ENCODE assay signal across 10 cellular contexts in the genomic region with DNA sequence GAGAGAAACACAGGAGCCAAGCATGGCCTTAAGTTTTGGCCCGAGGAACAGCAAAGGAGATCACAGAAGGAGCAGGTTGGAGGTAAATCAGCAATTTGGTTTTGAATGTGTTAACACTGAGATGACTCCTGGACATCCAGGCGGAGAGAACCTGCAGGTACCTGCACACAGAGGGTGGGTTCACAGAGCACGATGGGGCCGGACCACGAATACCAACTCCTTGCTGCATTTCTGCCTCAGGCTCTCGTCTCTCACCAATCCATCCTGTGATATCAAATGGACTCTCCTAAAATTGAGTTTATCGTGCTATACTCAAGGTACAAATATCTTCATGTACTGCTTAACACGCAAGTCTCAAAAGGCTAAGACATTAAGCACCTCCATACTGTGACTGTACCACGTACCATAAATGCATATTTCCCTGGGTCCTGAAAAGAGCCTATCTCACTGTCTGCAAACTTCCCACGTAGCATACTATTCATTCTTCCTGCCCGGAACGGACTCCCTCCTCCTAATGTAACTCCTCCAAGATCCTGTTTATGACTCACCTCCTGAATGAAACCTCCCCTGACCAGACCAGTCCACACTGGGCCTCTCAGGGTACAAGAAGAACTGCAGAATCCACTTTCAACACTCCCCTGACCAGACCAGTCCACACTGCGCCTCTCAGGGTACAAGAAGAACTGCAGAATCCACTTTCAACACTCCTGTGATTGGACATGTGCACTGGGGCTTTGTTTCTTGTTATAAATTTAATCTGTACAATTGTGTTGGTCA.
A peak's percentile ranks its signal among the peaks of the same experiment; 100 is the strongest.
DNase-seq lines count a peak whose midpoint lies in the region; ATAC-seq, FAIRE-seq and TF ChIP-seq lines count a peak whose summit lies in the region.
"Had no signal": no experiment of that assay in that cellular context is flagged by ENCODE, and none has a peak within 500 bp of the region (broad histone marks: within the 10 kb centered on the region; RNA-seq: fewer than 3 reads in every experiment).

No MANE protein-coding gene starts in this region.

- no peaks in the 10 kb centered on the region for H3K9me1 ChIP-seq in endothelial cell of umbilical vein (replicated peaks; ENCODE audit: control insufficient read depth, extremely low read depth, insufficient read depth, low read length)

- no peak overlapping the region for H3K27ac Mint-ChIP-seq in activated CD4-positive, alpha-beta memory T cell treated with anti-CD3 and anti-CD28 coated beads for 36 hours

- no peaks in the 10 kb centered on the region for H3K79me2 ChIP-seq in endothelial cell of umbilical vein (ENCODE audit: control insufficient read depth, insufficient read depth, low read length)

- H3K27ac ChIP-seq in endothelial cell of umbilical vein (ENCODE audit: insufficient read depth, low read depth, low read length), result no peak overlapping the region

- H3K4me2 ChIP-seq in endothelial cell of umbilical vein (ENCODE audit: insufficient read depth, low read length), result peak overlapping the region; percentile 44

- in situ Hi-C loops in Caki2 (cut with HindIII; ENCODE audit: low pct_unique_long_range_greater_than_20kb, low sequenced_read_pairs) (no loop called here), HAP-1 (cut with MboI; ENCODE audit: low sequenced_read_pairs) (no loop called here)

- DNase-seq in Caki2 (ENCODE audit: low read depth) (peak; percentile 37), NCI-H460 (ENCODE audit: extremely low read depth, low read depth) (peak; percentile 13), endothelial cell of umbilical vein (ENCODE audit: low read depth, low spot score) (peak; percentile 82), myocyte (ENCODE audit: low read depth) (peak; percentile 47), HAP-1 (ENCODE audit: low spot score in 2 of 2) (no peak)
- no peak for DNase-seq in activated CD4-positive, alpha-beta memory T cell treated with anti-CD3 and anti-CD28 coated beads for 36 hours

- POLR2A ChIA-PET in endothelial cell of umbilical vein (lab: Charles Lee), result no interaction called here
- POLR2A ChIA-PET in activated CD4-positive, alpha-beta memory T cell treated with anti-CD3 and anti-CD28 coated beads for 36 hours (lab: Charles Lee), result no interaction called here

- TF ChIP-seq POLR2A in endothelial cell of umbilical vein (IDR thresholded peaks at IDR 0.05; ENCODE audit: low read depth, low read length), result no peak

- intact Hi-C loops in endothelial cell of umbilical vein (cut with micrococcal nuclease), result loop anchor here (2.0 kb wide), 2 partner anchors 30 to 32 kb away; no protein-coding TSS in a partner anchor
- intact Hi-C loops in activated CD4-positive, alpha-beta memory T cell treated with anti-CD3 and anti-CD28 coated beads for 36 hours (cut with micrococcal nuclease), result no loop called here

- H3K4me1 ChIP-seq in endothelial cell of umbilical vein (ENCODE audit: control insufficient read depth, extremely low read depth, insufficient read depth, low read length), result peaks cover 12% of the 10 kb centered on the region
- H3K4me1 ChIP-seq in HAP-1, result peaks cover 18% of the 10 kb centered on the region

- H3K36me3 ChIP-seq in endothelial cell of umbilical vein (ENCODE audit: control insufficient read depth in 2 of 2, extremely low read depth in 1 of 2, insufficient read depth in 2 of 2, low read length in 2 of 2) (no peaks in the 10 kb centered on the region), HAP-1 (replicated peaks) (no peaks in the 10 kb centered on the region)

- H3K4me3 ChIP-seq in endothelial cell of umbilical vein (replicated peaks in 1 of 3; ENCODE audit: insufficient read depth in 1 of 3, low read depth in 1 of 3, low read length in 3 of 3) (no peak overlapping the region), HAP-1 (no peak overlapping the region)

- no TSS peak for BruUV-seq in endothelial cell of umbilical vein (replicated peaks; lab: Mats Ljungman, UMichigan)

- H3K27me3 ChIP-seq in endothelial cell of umbilical vein (ENCODE audit: control insufficient read depth in 2 of 2, insufficient read depth in 2 of 2, low read length in 2 of 2), result peaks cover 5 to 11% of the 10 kb centered on the region in 2 experiments
- H3K27me3 ChIP-seq in HAP-1 (ENCODE audit: low read depth), result no peaks in the 10 kb centered on the region

- no peak overlapping the region for H3K4me3 Mint-ChIP-seq in activated CD4-positive, alpha-beta memory T cell treated with anti-CD3 and anti-CD28 coated beads for 36 hours

- H3K9me3 ChIP-seq in endothelial cell of umbilical vein (replicated peaks; ENCODE audit: control insufficient read depth, insufficient read depth, low read length) (no peaks in the 10 kb centered on the region), HAP-1 (no peaks in the 10 kb centered on the region)

- H4K20me1 ChIP-seq in endothelial cell of umbilical vein (replicated peaks; ENCODE audit: control insufficient read depth, extremely low read depth, insufficient read depth, low read length), result no peaks in the 10 kb centered on the region

- H3K4me1 Mint-ChIP-seq in activated CD4-positive, alpha-beta memory T cell treated with anti-CD3 and anti-CD28 coated beads for 36 hours (ENCODE audit: low read depth), result peaks cover 10% of the 10 kb centered on the region

- CTCF ChIA-PET in endothelial cell of umbilical vein (lab: Charles Lee), result interaction anchor here (1.3 kb wide), 1 partner anchor 10 kb away, joined by 3 read pairs; no protein-coding TSS in a partner anchor
- CTCF ChIA-PET in activated CD4-positive, alpha-beta memory T cell treated with anti-CD3 and anti-CD28 coated beads for 36 hours (lab: Charles Lee), result no interaction called here

- dilution Hi-C loops in endothelial cell of umbilical vein (cut with MboI; ENCODE audit: extremely low pct_ligation_motif_present, low sequenced_read_pairs), result no loop called here

- no peak overlapping the region for H2AFZ ChIP-seq in endothelial cell of umbilical vein (ENCODE audit: low read depth, low read length)

- H3K27me3 Mint-ChIP-seq in activated CD4-positive, alpha-beta memory T cell treated with anti-CD3 and anti-CD28 coated beads for 36 hours, result no peaks in the 10 kb centered on the region

- no peaks in the 10 kb centered on the region for H3K9me3 Mint-ChIP-seq in activated CD4-positive, alpha-beta memory T cell treated with anti-CD3 and anti-CD28 coated beads for 36 hours

- FAIRE-seq in endothelial cell of umbilical vein (lab: Jason Lieb, UNC), result peak; percentile 91
- FAIRE-seq: colon had no signal

- no peaks in the 10 kb centered on the region for H3K36me3 Mint-ChIP-seq in activated CD4-positive, alpha-beta memory T cell treated with anti-CD3 and anti-CD28 coated beads for 36 hours

- no peak overlapping the region for H3K9ac ChIP-seq in endothelial cell of umbilical vein (replicated peaks; ENCODE audit: extremely low read depth, insufficient read depth, low read length)

- TF ChIP-seq CTCF in endothelial cell of umbilical vein (IDR thresholded peaks at IDR 0.05; ENCODE audit: extremely low read depth in 1 of 2, insufficient read depth in 1 of 2, low read depth in 1 of 2, low read length in 2 of 2), result no peak

- ATAC-seq in GM19397 (IDR thresholded peaks at IDR 0.05; ENCODE audit: unreplicated experiment) (no peak), HG03039 (IDR thresholded peaks at IDR 0.05; ENCODE audit: unreplicated experiment) (no peak)
- ATAC-seq: left lobe of liver had no signal

TF ChIP-seq in endothelial cell of umbilical vein, 7 proteins besides CTCF, POLR2A, EP300 and RAD21:
- TF ChIP-seq POLR2AphosphoS5 (IDR thresholded peaks at IDR 0.05; ENCODE audit: insufficient read depth, low read depth, low read length) (peak; percentile 56), MYC (IDR thresholded peaks at IDR 0.05; ENCODE audit: low read depth, low read length) (no peak), GATA2 (IDR thresholded peaks at IDR 0.05; ENCODE audit: insufficient read depth, insufficient read length, low read depth, low read length) (peak; percentile 80), EZH2 (IDR thresholded peaks at IDR 0.05; ENCODE audit: borderline replicate concordance, low read depth, low read length, severe bottlenecking) (no peak), JUN (IDR thresholded peaks at IDR 0.05; ENCODE audit: borderline replicate concordance, insufficient read depth, insufficient read length, low read depth) (peak; percentile 62), FOS (IDR thresholded peaks at IDR 0.05; ENCODE audit: borderline replicate concordance, insufficient read depth, low read length) (peak; percentile 93)
- TF ChIP-seq, protein P1, sequence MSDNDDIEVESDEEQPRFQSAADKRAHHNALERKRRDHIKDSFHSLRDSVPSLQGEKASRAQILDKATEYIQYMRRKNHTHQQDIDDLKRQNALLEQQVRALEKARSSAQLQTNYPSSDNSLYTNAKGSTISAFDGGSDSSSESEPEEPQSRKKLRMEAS (IDR thresholded peaks at IDR 0.05; ENCODE audit: insufficient read depth, insufficient read length), result no peak
TF ChIP-seq in endothelial cell of umbilical vein: peak in this region for 4.

Comparison
In these comparisons a context has a peak if more than half of its experiments do, and no peak if none do; other contexts are left out.
1. DNase-seq: peak in Caki2 (single experiment), NCI-H460 (single experiment), endothelial cell of umbilical vein (single experiment) and myocyte (single experiment); none in HAP-1 (0 of 2) and activated CD4-positive, alpha-beta memory T cell treated with anti-CD3 and anti-CD28 coated beads for 36 hours (single experiment).